1 cellular context compared by ENCODE assay signal in the genomic region with DNA sequence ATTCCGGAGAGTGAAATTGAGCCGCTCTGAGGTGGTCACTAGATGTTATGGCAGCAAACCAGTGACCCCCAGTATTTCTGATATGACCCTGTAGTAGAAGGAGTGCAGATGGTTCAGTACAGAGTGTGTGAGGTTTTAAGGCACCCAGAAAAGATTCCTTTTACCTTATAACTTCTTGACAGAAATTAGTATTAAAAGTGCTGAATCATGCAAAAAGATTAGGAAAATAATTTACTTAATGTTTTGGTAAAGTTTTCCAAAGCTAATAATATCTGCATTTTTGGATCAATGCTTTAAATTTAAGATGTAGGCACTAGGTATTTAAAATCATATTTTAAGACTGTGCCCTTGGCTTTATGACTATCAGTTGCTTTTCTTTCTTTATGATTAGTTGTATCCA.
A peak's percentile ranks its signal among the peaks of the same experiment; 100 is the strongest.
TF ChIP-seq lines count a peak whose summit lies in the region.

No MANE protein-coding gene starts in this region.

TF ChIP-seq in IMR-90, 13 proteins besides CTCF, POLR2A, EP300 and RAD21:
- TF ChIP-seq CEBPB (IDR thresholded peaks at IDR 0.05; ENCODE audit: low read depth, low read length) = no peak
- peak; percentile 70 for TF ChIP-seq NFE2L2 (IDR thresholded peaks at IDR 0.05; ENCODE audit: low read depth, low read length)
- no peak for TF ChIP-seq RFX5 (IDR thresholded peaks at IDR 0.05; ENCODE audit: low read depth, low read length)
- TF ChIP-seq, protein P1, sequence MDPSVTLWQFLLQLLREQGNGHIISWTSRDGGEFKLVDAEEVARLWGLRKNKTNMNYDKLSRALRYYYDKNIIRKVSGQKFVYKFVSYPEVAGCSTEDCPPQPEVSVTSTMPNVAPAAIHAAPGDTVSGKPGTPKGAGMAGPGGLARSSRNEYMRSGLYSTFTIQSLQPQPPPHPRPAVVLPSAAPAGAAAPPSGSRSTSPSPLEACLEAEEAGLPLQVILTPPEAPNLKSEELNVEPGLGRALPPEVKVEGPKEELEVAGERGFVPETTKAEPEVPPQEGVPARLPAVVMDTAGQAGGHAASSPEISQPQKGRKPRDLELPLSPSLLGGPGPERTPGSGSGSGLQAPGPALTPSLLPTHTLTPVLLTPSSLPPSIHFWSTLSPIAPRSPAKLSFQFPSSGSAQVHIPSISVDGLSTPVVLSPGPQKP (IDR thresholded peaks at IDR 0.05; ENCODE audit: borderline replicate concordance, low read depth, low read length) = no peak
- TF ChIP-seq MAFK (IDR thresholded peaks at IDR 0.05; ENCODE audit: low read depth, low read length) = peak; percentile 86
- no peak for TF ChIP-seq RCOR1 (IDR thresholded peaks at IDR 0.05; ENCODE audit: insufficient replicate concordance, low read length)
